Comparison of ENCODE assay signal across 13 cellular contexts in genomic region chr21:26011292-26011940, GRCh38.
DNase-seq lines count a peak whose midpoint lies in the region; ATAC-seq and TF ChIP-seq lines count a peak whose summit lies in the region.
"Had no signal": no experiment of that assay in that cellular context is flagged by ENCODE, and none has a peak within 500 bp of the region (broad histone marks: within the 10 kb centered on the region; RNA-seq: fewer than 3 reads in every experiment).

No MANE protein-coding gene starts in this region.

- no peak overlapping the region for H2BK15ac ChIP-seq in H9 (ENCODE audit: low read depth, low read length)

- peaks cover 5% of the 10 kb centered on the region; the same call in 1 of the 2 replicates for H3K79me2 ChIP-seq in H9 (ENCODE audit: insufficient read depth, low read length)

- no peak overlapping the region for H2BK120ac ChIP-seq in H9 (ENCODE audit: low read depth, low read length, poor library complexity, severe bottlenecking)

- H4K5ac ChIP-seq in H9 (ENCODE audit: insufficient read length, low read depth, low read length) = no peak overlapping the region

- H2BK20ac ChIP-seq in H9 (ENCODE audit: low read depth, low read length, poor library complexity, severe bottlenecking) = no peak overlapping the region

- peak overlapping the region in 1 of 3 experiments; percentile 28; a peak in 1 of 7 replicates for H3K27ac Mint-ChIP-seq in H9
- H3K27ac Mint-ChIP-seq in nephron progenitor cell = peak overlapping the region; percentile 51
- H3K27ac Mint-ChIP-seq: CD8-positive, alpha-beta T cell; T-cell had no signal

- H2BK5ac ChIP-seq in H9 (ENCODE audit: insufficient read length, low read length) = no peak overlapping the region

- H3K79me1 ChIP-seq in H9 (ENCODE audit: insufficient read depth, low read depth, low read length, poor library complexity, severe bottlenecking) = peaks cover 10% of the 10 kb centered on the region

- no peak overlapping the region for H2AFZ ChIP-seq in H9 (ENCODE audit: low read length)

- H3K56ac ChIP-seq in H9 (ENCODE audit: insufficient read length, low read depth, low read length) = no peak overlapping the region

- H3T11ph ChIP-seq in H9 (ENCODE audit: low read length) = no peak overlapping the region

- no peak overlapping the region for H3K14ac ChIP-seq in H9 (ENCODE audit: insufficient read depth, low read length)

- H2AK5ac ChIP-seq in H9 (ENCODE audit: insufficient read length, low read length) = no peak overlapping the region

- no peak overlapping the region for H4K91ac ChIP-seq in H9 (ENCODE audit: insufficient read length, low read depth, low read length)

- no peak for DNase-seq in H9
- DNase-seq in NCI-H69 (lab: John Stamatoyannopoulos, UW) = peak; percentile 15
- peak; percentile 58 for DNase-seq in cerebellar cortex (ENCODE audit: low spot score)
- DNase-seq in nephron progenitor cell = no peak
- DNase-seq in activated CD4-positive, alpha-beta T cell treated with anti-CD3 and anti-CD28 coated beads for 1 hour = no peak
- no peak for DNase-seq in AG08395 (ENCODE audit: low spot score)
- DNase-seq: CD8-positive, alpha-beta T cell; DMS79; NCI-H187 treated with DMSO at 0.1 percent for 48 hours; NCI-H2171 treated with DMSO at 0.1 percent for 48 hours; T-cell had no signal

- H3K4me2 ChIP-seq in H9 (ENCODE audit: insufficient read depth, insufficient read length, low read length) = no peak overlapping the region
- H3K4me2 ChIP-seq: BLaER1 had no signal

- H3K18ac ChIP-seq in H9 (ENCODE audit: insufficient read length, low read depth, low read length) = no peak overlapping the region

- no peak overlapping the region for H3K9ac ChIP-seq in H9 (ENCODE audit: extremely low read depth, insufficient read length, low read length)
- H3K9ac ChIP-seq: BLaER1 had no signal

- TF ChIP-seq CTCF in H9 (conservative IDR thresholded peaks at IDR 0.05) (no peak; the same call in 2 of the 3 replicates), nephron progenitor cell (IDR thresholded peaks at IDR 0.05) (no peak)

- H3K27me3 Mint-ChIP-seq in H9 (ENCODE audit: low read depth) = no peaks in the 10 kb centered on the region
- no peaks in the 10 kb centered on the region for H3K27me3 Mint-ChIP-seq in nephron progenitor cell (ENCODE audit: low read depth, poor library complexity)
- H3K27me3 Mint-ChIP-seq: T-cell had no signal

- H3K36me3 Mint-ChIP-seq in H9 (ENCODE audit: insufficient read depth in 1 of 3, low read depth in 3 of 3) (peaks cover 5 to 8% (median 6%) of the 10 kb centered on the region in 3 experiments; a peak in 6 of 7 replicates), nephron progenitor cell (ENCODE audit: low read depth) (peaks cover 26% of the 10 kb centered on the region)
- H3K36me3 Mint-ChIP-seq: CD8-positive, alpha-beta T cell had no signal

- no peaks in the 10 kb centered on the region for H3K9me3 ChIP-seq in H9 (ENCODE audit: control insufficient read depth, low read depth, low read length)
- H3K9me3 ChIP-seq: BLaER1 had no signal

- H3K9me3 Mint-ChIP-seq in H9 (no peaks in the 10 kb centered on the region), nephron progenitor cell (no peaks in the 10 kb centered on the region)
- H3K9me3 Mint-ChIP-seq: CD8-positive, alpha-beta T cell; T-cell had no signal

- H3K27ac ChIP-seq in H9 (ENCODE audit: insufficient read length, low read depth, low read length) = peak overlapping the region; percentile 46
- H3K27ac ChIP-seq: BLaER1 had no signal

- H3K4ac ChIP-seq in H9 (ENCODE audit: low read depth, low read length) = no peak overlapping the region

- peaks cover 8% of the 10 kb centered on the region for H3K4me1 ChIP-seq in H9 (ENCODE audit: insufficient read depth, low read length)
- H3K4me1 ChIP-seq: BLaER1 had no signal

- peaks cover 34% of the 10 kb centered on the region in 2 experiments for H3K4me1 Mint-ChIP-seq in H9
- H3K4me1 Mint-ChIP-seq in nephron progenitor cell = peaks cover 17% of the 10 kb centered on the region

- no peaks in the 10 kb centered on the region for H3K23me2 ChIP-seq in H9 (ENCODE audit: insufficient read length, low read depth, low read length, poor library complexity, severe bottlenecking)

- H3K23ac ChIP-seq in H9 (ENCODE audit: insufficient read length, low read depth, low read length) = no peak overlapping the region

- no peak overlapping the region for H4K8ac ChIP-seq in H9 (replicated peaks; ENCODE audit: insufficient read length, low read depth, low read length)

- H3K4me3 Mint-ChIP-seq in H9 (no peak overlapping the region), nephron progenitor cell (no peak overlapping the region)
- H3K4me3 Mint-ChIP-seq: CD8-positive, alpha-beta T cell; T-cell had no signal

- no peak for ATAC-seq in HG03469 (IDR thresholded peaks at IDR 0.05; ENCODE audit: unreplicated experiment)
- ATAC-seq: CD8-positive, alpha-beta T cell; T-cell had no signal

- H3K27me3 ChIP-seq in H9 (ENCODE audit: insufficient read depth, low read length) = no peaks in the 10 kb centered on the region
- H3K27me3 ChIP-seq: BLaER1 had no signal

- no peak overlapping the region for H2BK12ac ChIP-seq in H9 (ENCODE audit: insufficient read length, low read depth, low read length)

- no peaks in the 10 kb centered on the region for H4K20me1 ChIP-seq in H9 (ENCODE audit: control insufficient read depth, insufficient read depth, insufficient read length)

- no CpG with 5 or more reads among the region's 6 CpGs for WGBS in H9 (ENCODE audit: extremely low coverage, insufficient read length, low lambda C conversion rate)

Comparison
In these comparisons a context has a peak if more than half of its experiments do, and no peak if none do; other contexts are left out.
1. DNase-seq: peak in NCI-H69 (single experiment) and cerebellar cortex (single experiment); none in H9 (single experiment), nephron progenitor cell (single experiment), activated CD4-positive, alpha-beta T cell treated with anti-CD3 and anti-CD28 coated beads for 1 hour (single experiment) and AG08395 (single experiment).